ENCODE assay signal across 8 cellular contexts in the genomic region with DNA sequence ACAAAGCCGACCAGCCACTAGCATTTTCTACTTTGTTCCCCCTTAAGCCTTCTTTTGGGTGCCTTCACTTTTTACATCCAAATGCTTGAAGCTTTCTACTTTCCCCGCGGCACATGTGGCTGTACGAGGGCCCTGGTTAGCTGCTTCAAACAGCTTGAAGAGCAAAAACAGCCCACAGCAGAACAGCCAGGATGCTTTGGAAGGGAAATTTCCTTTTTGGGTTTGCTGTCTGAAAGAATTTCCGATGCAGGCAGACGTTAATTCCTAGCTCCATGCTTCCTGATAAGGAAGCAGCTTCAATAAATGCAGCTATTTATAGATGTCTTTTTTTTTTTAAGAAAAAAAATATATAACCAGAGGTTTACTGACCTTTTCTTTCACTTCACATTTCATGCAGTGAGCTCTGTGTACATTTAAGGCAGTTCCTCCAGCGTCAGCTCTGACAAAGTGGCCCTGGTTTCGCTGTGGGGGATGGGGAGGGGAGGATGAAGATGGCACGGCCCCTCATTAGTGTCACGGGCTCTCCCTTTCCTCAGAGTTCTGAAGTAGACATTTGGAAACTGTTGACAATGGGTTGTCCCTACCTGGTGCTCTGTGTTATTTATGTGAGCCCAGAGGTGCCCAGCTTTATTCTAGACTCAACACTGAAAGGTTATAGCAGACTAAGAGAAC.
DNase-seq lines count a peak whose midpoint lies in the region; ATAC-seq and TF ChIP-seq lines count a peak whose summit lies in the region.

No MANE protein-coding gene starts in this region.

- CTCF ChIA-PET in activated naive CD4-positive, alpha-beta T cell treated with anti-CD3 and anti-CD28 coated beads, Interleukin-2, amount 10 ng/mL, durations not matched to agents 7 days and 5 days (lab: Charles Lee): interaction anchor here (1.0 kb wide), 1 partner anchor 274 kb away, joined by 3 read pairs; no protein-coding TSS in a partner anchor

- peaks cover 0 to 7% of the 10 kb centered on the region in 2 donors for H3K36me3 ChIP-seq in adrenal gland (replicated peaks in 1 of 2)

- H3K27ac ChIP-seq in adrenal gland: peak overlapping the region; percentile 9 to 85 (median 42)

- no peak overlapping the region for H3K4me3 Mint-ChIP-seq in activated naive CD4-positive, alpha-beta T cell treated with anti-CD3 and anti-CD28 coated beads, Interleukin-2, amount 10 ng/mL, durations not matched to agents 7 days and 5 days

- no peaks in the 10 kb centered on the region for H3K27me3 ChIP-seq in adrenal gland

- no peak for TF ChIP-seq POLR2A in adrenal gland (IDR thresholded peaks at IDR 0.05)

- no peaks in the 10 kb centered on the region for H3K9me3 ChIP-seq in adrenal gland (replicated peaks in 1 of 3)

- H3K27me3 Mint-ChIP-seq in activated naive CD4-positive, alpha-beta T cell treated with anti-CD3 and anti-CD28 coated beads, Interleukin-2, amount 10 ng/mL, durations not matched to agents 7 days and 5 days: no peaks in the 10 kb centered on the region

- no peaks in the 10 kb centered on the region for H3K9me3 Mint-ChIP-seq in activated naive CD4-positive, alpha-beta T cell treated with anti-CD3 and anti-CD28 coated beads, Interleukin-2, amount 10 ng/mL, durations not matched to agents 7 days and 5 days

- no peak overlapping the region for H3K27ac Mint-ChIP-seq in activated naive CD4-positive, alpha-beta T cell treated with anti-CD3 and anti-CD28 coated beads, Interleukin-2, amount 10 ng/mL, durations not matched to agents 7 days and 5 days

- no peak for TF ChIP-seq CTCF in adrenal gland (IDR thresholded peaks at IDR 0.05)

- peaks cover 20 to 35% of the 10 kb centered on the region in 2 donors for H3K4me1 ChIP-seq in adrenal gland (replicated peaks in 1 of 2)

- WGBS in adrenal gland, 4 donors: 35 to 43% (median 39%) methylated on average over 10 of the region's 10 CpGs

- H3K4me3 ChIP-seq in adrenal gland: peak overlapping the region in 1 of 4 donors; percentile 19

- intact Hi-C loops in adrenal gland (cut with DNase I): no loop called here

- H3K36me3 Mint-ChIP-seq in activated naive CD4-positive, alpha-beta T cell treated with anti-CD3 and anti-CD28 coated beads, Interleukin-2, amount 10 ng/mL, durations not matched to agents 7 days and 5 days: peaks cover 41% of the 10 kb centered on the region

- peak; percentile 68 for DNase-seq in CD1c-positive myeloid dendritic cell (ENCODE audit: extremely low spot score)
- DNase-seq in adrenal gland: peak in 2 of 7 donors; percentile 49 to 75
- DNase-seq in midbrain (lab: John Stamatoyannopoulos, UW): peak; percentile 7
- no peak for DNase-seq in NCI-H510A treated with DMSO at 0.1 percent for 48 hours (lab: John Stamatoyannopoulos, UW)
- DNase-seq in activated naive CD4-positive, alpha-beta T cell treated with anti-CD3 and anti-CD28 coated beads, Interleukin-2, amount 10 ng/mL, durations not matched to agents 7 days and 5 days: no peak
- DNase-seq in NCI-H446 (lab: John Stamatoyannopoulos, UW): no peak
- no peak for DNase-seq in occipital lobe (lab: John Stamatoyannopoulos, UW)

- peaks cover 24% of the 10 kb centered on the region for H3K4me1 Mint-ChIP-seq in activated naive CD4-positive, alpha-beta T cell treated with anti-CD3 and anti-CD28 coated beads, Interleukin-2, amount 10 ng/mL, durations not matched to agents 7 days and 5 days

- ATAC-seq in GM21576 (IDR thresholded peaks at IDR 0.05; ENCODE audit: unreplicated experiment): peak; percentile 43

Comparison
In these comparisons a context has a peak if more than half of its experiments do, and no peak if none do; other contexts are left out.
1. DNase-seq: peak in CD1c-positive myeloid dendritic cell (single experiment) and midbrain (single experiment); none in NCI-H510A treated with DMSO at 0.1 percent for 48 hours (single experiment), activated naive CD4-positive, alpha-beta T cell treated with anti-CD3 and anti-CD28 coated beads, Interleukin-2, amount 10 ng/mL, durations not matched to agents 7 days and 5 days (single experiment), NCI-H446 (0 of 2) and occipital lobe (single experiment).